23 cellular contexts compared by ENCODE assay signal in the genomic region with DNA sequence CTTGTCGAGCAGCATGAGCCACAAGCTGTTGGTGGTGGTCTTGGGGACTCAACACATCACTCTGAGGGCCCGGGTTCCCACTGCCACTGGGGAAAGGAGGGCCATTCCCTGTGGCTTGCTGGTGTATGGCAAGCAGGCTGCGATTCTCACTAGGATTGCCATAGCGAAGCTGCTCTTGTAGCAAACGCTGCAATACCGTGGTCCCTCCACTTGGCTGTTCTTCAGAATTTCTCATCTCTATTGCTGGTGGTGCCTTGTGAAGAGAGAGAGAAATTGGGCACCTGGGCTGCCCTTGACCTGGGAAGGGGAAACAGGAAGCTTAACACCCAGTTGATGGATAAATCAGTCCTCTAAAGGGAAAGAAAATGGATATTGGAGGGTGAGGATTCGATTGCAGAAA.
"Had no signal": no experiment of that assay in that cellular context is flagged by ENCODE, and none has a peak within 500 bp of the region (broad histone marks: within the 10 kb centered on the region; RNA-seq: fewer than 3 reads in every experiment).

No MANE protein-coding gene starts in this region.

- H3K27me3 ChIP-seq: colonic mucosa, hepatocyte, neutrophil, spleen, transverse colon, uterus had no signal

- H3K4me1 ChIP-seq: colonic mucosa, spleen, uterus had no signal

- H2AFZ ChIP-seq: hepatocyte had no signal

- H3K4me3 ChIP-seq: colonic mucosa, hepatocyte, psoas muscle, spleen, thoracic aorta, transverse colon, uterus had no signal

- H3K36me3 ChIP-seq: colonic mucosa, neutrophil, spleen, thoracic aorta, transverse colon, uterus had no signal

- ATAC-seq: left lobe of liver; naive thymus-derived CD4-positive, alpha-beta T cell; psoas muscle; sciatic nerve; stimulated activated naive B cell treated with anti-CD40 and anti-IgM and Interleukin-4, amounts not matched to agents 10 μg/mL and 1 μg/mL and 100 μg/mL, for 72 hours; stimulated activated naive CD8-positive, alpha-beta T cell treated with anti-CD3 and anti-CD28 coated beads, Interleukin-15, amount 100 ng/mL, for 72 hours had no signal

- DNase-seq: colonic mucosa; dermis blood vessel endothelial cell; foreskin melanocyte; head of caudate nucleus; islet precursor cell; mammary epithelial cell; naive thymus-derived CD4-positive, alpha-beta T cell; nephron progenitor cell; psoas muscle; retina; spleen; stimulated activated CD4-positive, alpha-beta T cell treated with anti-CD3 and anti-CD28 coated beads, Interleukin-15, amount 100 ng/mL, for 24 hours; stimulated activated CD4-positive, alpha-beta T cell treated with anti-CD3 and anti-CD28 coated beads, Interleukin-1b, Interleukin-23, amount 100 ng/mL, for 48 hours; stimulated activated CD4-positive, alpha-beta T cell treated with anti-CD3 and anti-CD28 coated beads, Interleukin-4, amount 100 ng/mL, for 24 hours; stimulated activated naive B cell treated with anti-CD40 and anti-IgM and Interleukin-4, amounts not matched to agents 10 μg/mL and 1 μg/mL and 100 μg/mL, for 72 hours; stimulated activated naive CD8-positive, alpha-beta T cell treated with anti-CD3 and anti-CD28 coated beads, Interleukin-15, amount 100 ng/mL, for 72 hours; transverse colon; uterus had no signal

- H3K9me3 Mint-ChIP-seq: nephron progenitor cell; stimulated activated naive B cell treated with anti-CD40 and anti-IgM and Interleukin-4, amounts not matched to agents 10 μg/mL and 1 μg/mL and 100 μg/mL, for 72 hours; stimulated activated naive CD8-positive, alpha-beta T cell treated with anti-CD3 and anti-CD28 coated beads, Interleukin-15, amount 100 ng/mL, for 72 hours had no signal

- H3K27ac ChIP-seq: colonic mucosa, hepatocyte, neutrophil, psoas muscle, spleen, thoracic aorta, transverse colon, uterus had no signal

- H3K4me2 ChIP-seq: hepatocyte had no signal

- H3K27me3 Mint-ChIP-seq: naive thymus-derived CD4-positive, alpha-beta T cell; stimulated activated naive CD8-positive, alpha-beta T cell treated with anti-CD3 and anti-CD28 coated beads, Interleukin-15, amount 100 ng/mL, for 72 hours had no signal

- H3K9me3 ChIP-seq: colonic mucosa, neutrophil, psoas muscle, spleen, thoracic aorta, transverse colon, uterus had no signal

- H3K4me3 Mint-ChIP-seq: nephron progenitor cell; stimulated activated naive B cell treated with anti-CD40 and anti-IgM and Interleukin-4, amounts not matched to agents 10 μg/mL and 1 μg/mL and 100 μg/mL, for 72 hours; stimulated activated naive CD8-positive, alpha-beta T cell treated with anti-CD3 and anti-CD28 coated beads, Interleukin-15, amount 100 ng/mL, for 72 hours had no signal

- H3K27ac Mint-ChIP-seq: naive thymus-derived CD4-positive, alpha-beta T cell; nephron progenitor cell; stimulated activated naive B cell treated with anti-CD40 and anti-IgM and Interleukin-4, amounts not matched to agents 10 μg/mL and 1 μg/mL and 100 μg/mL, for 72 hours; stimulated activated naive CD8-positive, alpha-beta T cell treated with anti-CD3 and anti-CD28 coated beads, Interleukin-15, amount 100 ng/mL, for 72 hours had no signal
